ENCODE assay signal across 10 cellular contexts in genomic region chr15:35481992-35482391, GRCh38.
DNase-seq lines count a peak whose midpoint lies in the region; ATAC-seq and TF ChIP-seq lines count a peak whose summit lies in the region.
"Had no signal": no experiment of that assay in that cellular context is flagged by ENCODE, and none has a peak within 500 bp of the region (broad histone marks: within the 10 kb centered on the region; RNA-seq: fewer than 3 reads in every experiment).

No MANE protein-coding gene starts in this region.

- H3K9ac ChIP-seq in MM.1S (ENCODE audit: low read length), result no peak overlapping the region
- no peak overlapping the region for H3K9ac ChIP-seq in neural progenitor cell

- H3K27me3 ChIP-seq in AG04450 (ENCODE audit: control insufficient read depth, insufficient read depth, low read length) (no peaks in the 10 kb centered on the region), MM.1S (replicated peaks; ENCODE audit: insufficient read depth, low read length) (no peaks in the 10 kb centered on the region), neural progenitor cell (no peaks in the 10 kb centered on the region)

- H3K27me3 Mint-ChIP-seq in WTC11 (ENCODE audit: low read depth), result no peaks in the 10 kb centered on the region
- peaks cover 2% of the 10 kb centered on the region for H3K27me3 Mint-ChIP-seq in neural progenitor cell (ENCODE audit: insufficient read depth, low read depth)
- H3K27me3 Mint-ChIP-seq in activated T-helper 17 cell treated with anti-CD3 and anti-CD28 coated beads, Interleukin-2, amount 50 U/mL, for 72 hours, result no peaks in the 10 kb centered on the region
- H3K27me3 Mint-ChIP-seq: activated naive CD4-positive, alpha-beta T cell treated with anti-CD3 and anti-CD28 coated beads, Interleukin-2, amount 50 U/mL, for 24 hours had no signal

- peaks cover 2% of the 10 kb centered on the region for H3K9me3 ChIP-seq in AG04450 (ENCODE audit: control insufficient read depth, insufficient read depth, low read length)
- no peaks in the 10 kb centered on the region for H3K9me3 ChIP-seq in HEK293 (ENCODE audit: control insufficient read depth, insufficient read depth, low read depth, low read length)
- no peaks in the 10 kb centered on the region for H3K9me3 ChIP-seq in MM.1S (replicated peaks; ENCODE audit: insufficient read depth, low read length)
- H3K9me3 ChIP-seq in neural progenitor cell (ENCODE audit: low read depth), result no peaks in the 10 kb centered on the region

- H3K4me1 Mint-ChIP-seq in WTC11 (peaks cover 19% of the 10 kb centered on the region), neural progenitor cell (peaks cover 19% of the 10 kb centered on the region)
- no peaks in the 10 kb centered on the region for H3K4me1 Mint-ChIP-seq in activated T-helper 17 cell treated with anti-CD3 and anti-CD28 coated beads, Interleukin-2, amount 50 U/mL, for 72 hours

- H3K4me3 Mint-ChIP-seq in WTC11 (no peak overlapping the region), neural progenitor cell (no peak overlapping the region)
- H3K4me3 Mint-ChIP-seq in activated T-helper 17 cell treated with anti-CD3 and anti-CD28 coated beads, Interleukin-2, amount 50 U/mL, for 72 hours, result no peak overlapping the region
- H3K4me3 Mint-ChIP-seq: activated naive CD4-positive, alpha-beta T cell treated with anti-CD3 and anti-CD28 coated beads, Interleukin-2, amount 50 U/mL, for 24 hours had no signal

- H3K9me3 Mint-ChIP-seq in WTC11, result peaks cover 26% of the 10 kb centered on the region
- H3K9me3 Mint-ChIP-seq in neural progenitor cell, result peaks cover 13% of the 10 kb centered on the region
- peaks cover 7% of the 10 kb centered on the region for H3K9me3 Mint-ChIP-seq in activated T-helper 17 cell treated with anti-CD3 and anti-CD28 coated beads, Interleukin-2, amount 50 U/mL, for 72 hours

- DNase-seq in AG04450 (ENCODE audit: low read depth, low spot score), result peak; percentile 21
- DNase-seq in WTC11 (ENCODE audit: low spot score), result no peak
- peak; percentile 27 for DNase-seq in iPS-NIHi7 (ENCODE audit: extremely low spot score)
- no peak for DNase-seq in MM.1S
- no peak for DNase-seq in neural progenitor cell (ENCODE audit: low spot score)
- DNase-seq: DMS 273 treated with DMSO at 0.1 percent for 48 hours had no signal

- no peak overlapping the region for H3K27ac ChIP-seq in AG04450 (ENCODE audit: low read depth, low read length)
- no peak overlapping the region for H3K27ac ChIP-seq in HEK293 (ENCODE audit: extremely low read depth, low read depth, low read length)
- no peak overlapping the region for H3K27ac ChIP-seq in MM.1S (ENCODE audit: low read length)
- H3K27ac ChIP-seq in neural progenitor cell, result no peak overlapping the region

- peaks cover 25% of the 10 kb centered on the region for H3K36me3 Mint-ChIP-seq in WTC11
- peaks cover 10% of the 10 kb centered on the region for H3K36me3 Mint-ChIP-seq in neural progenitor cell
- peaks cover 10% of the 10 kb centered on the region for H3K36me3 Mint-ChIP-seq in activated T-helper 17 cell treated with anti-CD3 and anti-CD28 coated beads, Interleukin-2, amount 50 U/mL, for 72 hours (ENCODE audit: low read depth)

- no peaks in the 10 kb centered on the region for H3K9me2 ChIP-seq in MM.1S (replicated peaks; ENCODE audit: insufficient read depth, low read length)

- H3K27ac Mint-ChIP-seq in WTC11 (0 out of 2 replicates have a peak overlapping the region, but pooled peaks have one; percentile 29), neural progenitor cell (no peak overlapping the region)
- no peak overlapping the region for H3K27ac Mint-ChIP-seq in activated T-helper 17 cell treated with anti-CD3 and anti-CD28 coated beads, Interleukin-2, amount 50 U/mL, for 72 hours
- H3K27ac Mint-ChIP-seq: activated naive CD4-positive, alpha-beta T cell treated with anti-CD3 and anti-CD28 coated beads, Interleukin-2, amount 50 U/mL, for 24 hours had no signal

- H3K4me2 ChIP-seq in MM.1S (ENCODE audit: low read depth, low read length) (no peak overlapping the region), neural progenitor cell (no peak overlapping the region)

- POLR2A ChIA-PET in AG04450 (lab: Yijun Ruan, JAX), result no interaction called here
- POLR2A ChIA-PET in HEK293 (lab: Yijun Ruan, JAX), result no interaction called here
- POLR2A ChIA-PET in WTC11 (lab: Charles Lee), result no interaction called here

- H3K4me3 ChIP-seq in AG04450 (ENCODE audit: low read depth, low read length) (no peak overlapping the region), HEK293 (ENCODE audit: low read depth, low read length) (no peak overlapping the region), MM.1S (ENCODE audit: low read length) (no peak overlapping the region), neural progenitor cell (no peak overlapping the region)

- H3K4me1 ChIP-seq in HEK293 (ENCODE audit: control insufficient read depth, insufficient read depth, low read length) (0 out of 2 replicates have a peak, but pooled peaks cover 5% of the 10 kb centered on the region), MM.1S (ENCODE audit: low read length) (no peaks in the 10 kb centered on the region), neural progenitor cell (peaks cover 15% of the 10 kb centered on the region)

- CTCF ChIA-PET in AG04450 (lab: Charles Lee) (interaction anchor here (0.8 to 1.1 kb wide), 4 partner anchors 15 to 403 kb away, joined by 3 to 5 read pairs (median 4); no protein-coding TSS in a partner anchor), HEK293 (lab: Yijun Ruan, JAX) (interaction anchor here (1.1 kb wide), 1 partner anchor 53 kb away, joined by 3 read pairs; no protein-coding TSS in a partner anchor), WTC11 (lab: Charles Lee) (no interaction called here)

- H3K79me2 ChIP-seq in MM.1S (ENCODE audit: low read length) (no peaks in the 10 kb centered on the region), neural progenitor cell (ENCODE audit: low read depth) (no peaks in the 10 kb centered on the region)

- H4K20me1 ChIP-seq in MM.1S (ENCODE audit: insufficient read depth, low read length) (no peaks in the 10 kb centered on the region), neural progenitor cell (ENCODE audit: low read depth) (no peaks in the 10 kb centered on the region)

- TF ChIP-seq CTCF in AG04450 (IDR thresholded peaks at IDR 0.05; ENCODE audit: low read depth, low read length), result no peak
- no peak for TF ChIP-seq CTCF in HEK293 (tag by site-specific recombination; IDR thresholded peaks at IDR 0.05)
- TF ChIP-seq CTCF in WTC11 (IDR thresholded peaks at IDR 0.05), result no peak
- no peak for TF ChIP-seq CTCF in MM.1S (IDR thresholded peaks at IDR 0.05; ENCODE audit: low read length)
- TF ChIP-seq CTCF in neural progenitor cell (IDR thresholded peaks at IDR 0.05), result no peak

- no peak overlapping the region for H2AFZ ChIP-seq in MM.1S (ENCODE audit: low read length)
- H2AFZ ChIP-seq in neural progenitor cell (replicated peaks), result no peak overlapping the region

- no peaks in the 10 kb centered on the region for H3F3A ChIP-seq in MM.1S (ENCODE audit: insufficient read depth, low read length)
- H3F3A ChIP-seq in neural progenitor cell (ENCODE audit: low read depth), result no peaks in the 10 kb centered on the region

- H3K36me3 ChIP-seq in HEK293 (ENCODE audit: control insufficient read depth in 2 of 2, insufficient read depth in 1 of 2, low read length in 2 of 2) (no peaks in the 10 kb centered on the region), MM.1S (replicated peaks; ENCODE audit: insufficient read depth, low read length) (no peaks in the 10 kb centered on the region), neural progenitor cell (no peaks in the 10 kb centered on the region)

- ATAC-seq in WTC11, result no peak
- no peak for ATAC-seq in GM21619 (IDR thresholded peaks at IDR 0.05; ENCODE audit: unreplicated experiment)
- ATAC-seq in activated T-helper 17 cell treated with anti-CD3 and anti-CD28 coated beads, Interleukin-2, amount 50 U/mL, for 72 hours (replicated peaks), result no peak

TF ChIP-seq in HEK293, 187 proteins besides CTCF, POLR2A, EP300 and RAD21 (continues in another document):
- TF ChIP-seq KLF1 (tag by site-specific recombination; IDR thresholded peaks at IDR 0.05) (0 out of 2 replicates have a peak, but pooled peaks have one; percentile 12), FEZF1 (tag by site-specific recombination; IDR thresholded peaks at IDR 0.05) (peak; percentile 5; the same call in 1 of the 2 replicates), PRDM6 (tag by site-specific recombination; IDR thresholded peaks at IDR 0.05) (0 out of 2 replicates have a peak, but pooled peaks have one; percentile 29)

TF ChIP-seq in WTC11, 78 proteins besides CTCF, POLR2A, EP300 and RAD21 (continues in another document):
- no peak for TF ChIP-seq OVOL2 (CRISPR knock-in tag; IDR thresholded peaks at IDR 0.05; ENCODE audit: borderline replicate concordance)
- TF ChIP-seq NFATC4 (CRISPR knock-in tag; IDR thresholded peaks at IDR 0.05), result no peak
- no peak for TF ChIP-seq TP53 (CRISPR knock-in tag; IDR thresholded peaks at IDR 0.05)
- TF ChIP-seq NR2C2 (CRISPR knock-in tag; IDR thresholded peaks at IDR 0.05), result no peak
- TF ChIP-seq HMGXB4 (CRISPR knock-in tag; IDR thresholded peaks at IDR 0.05), result no peak

Comparison
In these comparisons a context has a peak if more than half of its experiments do, and no peak if none do; other contexts are left out.
1. DNase-seq: peak in AG04450 (single experiment) and iPS-NIHi7 (single experiment); none in WTC11 (single experiment), MM.1S (single experiment) and neural progenitor cell (single experiment).